ENCODE assay signal across 18 cellular contexts in genomic region chr13:50783940-50784339, GRCh38. TPM values are rescaled to one million over a fixed set of nuclear protein-coding genes. Genes with fewer than 3 reads are reported as not detected.
"Had no signal": no experiment of that assay in that cellular context is flagged by ENCODE, and none has a peak within 500 bp of the region (broad histone marks: within the 10 kb centered on the region; RNA-seq: fewer than 3 reads in every experiment).

No MANE protein-coding gene starts in this region.

- DNase-seq: activated CD4-positive, alpha-beta memory T cell treated with anti-CD3 and anti-CD28 coated beads, Interleukin-2, amount 10 ng/mL, durations not matched to agents 7 days and 5 days; activated CD4-positive, alpha-beta T cell treated with anti-CD3 and anti-CD28 coated beads for 4 hours; activated naive CD4-positive, alpha-beta T cell treated with anti-CD3 and anti-CD28 coated beads, Interleukin-2, amount 50 U/mL, for 16 hours; activated T-cell treated with anti-CD3 and anti-CD28 coated beads, Interleukin-2, amount 50 U/mL, for 24 hours; erythroblast; heart right ventricle; occipital lobe; right cardiac atrium; upper lobe of right lung had no signal

- H3K4me2 ChIP-seq: smooth muscle cell had no signal

- H3K27ac Mint-ChIP-seq: activated CD4-positive, alpha-beta memory T cell treated with anti-CD3 and anti-CD28 coated beads, Interleukin-2, amount 10 ng/mL, durations not matched to agents 7 days and 5 days; activated T-cell treated with anti-CD3 and anti-CD28 coated beads, Interleukin-2, amount 50 U/mL, for 24 hours; nephron; progenitor cell of endocrine pancreas; stimulated activated naive CD8-positive, alpha-beta T cell treated with anti-CD3 and anti-CD28 coated beads, Interleukin-15, Interleukin-2, amounts not matched to agents 100 ng/mL and 50 ng/mL, for 24 hours had no signal

- H3K36me3 ChIP-seq: gastroesophageal sphincter, heart right ventricle, suprapubic skin, upper lobe of right lung had no signal

- H3K9me3 ChIP-seq: gastroesophageal sphincter, heart right ventricle, suprapubic skin, upper lobe of right lung had no signal

- H3K27me3 ChIP-seq: gastroesophageal sphincter, heart right ventricle, suprapubic skin, upper lobe of right lung had no signal

- H3K9me3 Mint-ChIP-seq: activated CD4-positive, alpha-beta memory T cell treated with anti-CD3 and anti-CD28 coated beads, Interleukin-2, amount 10 ng/mL, durations not matched to agents 7 days and 5 days; activated T-cell treated with anti-CD3 and anti-CD28 coated beads, Interleukin-2, amount 50 U/mL, for 24 hours; nephron; stimulated activated naive CD8-positive, alpha-beta T cell treated with anti-CD3 and anti-CD28 coated beads, Interleukin-15, Interleukin-2, amounts not matched to agents 100 ng/mL and 50 ng/mL, for 24 hours had no signal

- ATAC-seq: gastroesophageal sphincter, heart right ventricle, right cardiac atrium had no signal

- H3K4me1 ChIP-seq: gastroesophageal sphincter, heart right ventricle, suprapubic skin, upper lobe of right lung had no signal

- H3K4me3 Mint-ChIP-seq: activated CD4-positive, alpha-beta memory T cell treated with anti-CD3 and anti-CD28 coated beads, Interleukin-2, amount 10 ng/mL, durations not matched to agents 7 days and 5 days; activated T-cell treated with anti-CD3 and anti-CD28 coated beads, Interleukin-2, amount 50 U/mL, for 24 hours; nephron; stimulated activated naive CD8-positive, alpha-beta T cell treated with anti-CD3 and anti-CD28 coated beads, Interleukin-15, Interleukin-2, amounts not matched to agents 100 ng/mL and 50 ng/mL, for 24 hours had no signal

- FAIRE-seq: astrocyte had no signal

- H3K4me3 ChIP-seq: gastroesophageal sphincter, heart right ventricle, smooth muscle cell, suprapubic skin, upper lobe of right lung had no signal

- H3K4me1 Mint-ChIP-seq: activated CD4-positive, alpha-beta memory T cell treated with anti-CD3 and anti-CD28 coated beads, Interleukin-2, amount 10 ng/mL, durations not matched to agents 7 days and 5 days had no signal

- H3K27ac ChIP-seq: gastroesophageal sphincter, heart right ventricle, suprapubic skin, upper lobe of right lung had no signal

RNA-seq across cellular contexts. Expression of gene DLEU7, which starts 59.6 kb away (rescaled TPM):
- total RNA-seq: activated CD4-positive, alpha-beta memory T cell treated with anti-CD3 and anti-CD28 coated beads, Interleukin-2, amount 10 ng/mL, durations not matched to agents 7 days and 5 days; chondrocyte; dermis microvascular lymphatic vessel endothelial cell; suprapubic skin had no signal
- polyA plus RNA-seq: smooth muscle cell had no signal
